Comparison of ENCODE assay signal across 8 cellular contexts in genomic region chr10:101831169-101831811, GRCh38. TPM values are rescaled to one million over a fixed set of nuclear protein-coding genes. Genes with fewer than 3 reads are reported as not detected.
A peak's percentile ranks its signal among the peaks of the same experiment; 100 is the strongest.
DNase-seq lines count a peak whose midpoint lies in the region; ATAC-seq and TF ChIP-seq lines count a peak whose summit lies in the region.

No MANE protein-coding gene starts in this region.

- peak overlapping the region; percentile 93 for H3K27ac Mint-ChIP-seq in mesothelial cell of epicardium

- TF ChIP-seq POLR2A in breast epithelium (IDR thresholded peaks at IDR 0.05), result no peak

- H3K27ac ChIP-seq in 22Rv1 (peak overlapping the region; percentile 86), breast epithelium (peak overlapping the region; percentile 74 to 82)

- no peak for TF ChIP-seq CTCF in 22Rv1 (IDR thresholded peaks at IDR 0.05)
- no peak for TF ChIP-seq CTCF in breast epithelium (IDR thresholded peaks at IDR 0.05)
- TF ChIP-seq CTCF in mesothelial cell of epicardium (IDR thresholded peaks at IDR 0.05; ENCODE audit: unreplicated experiment), result no peak

- peak; percentile 2 for ATAC-seq in HG03442 (IDR thresholded peaks at IDR 0.05; ENCODE audit: unreplicated experiment)
- no peak for ATAC-seq in GM19397 (IDR thresholded peaks at IDR 0.05; ENCODE audit: unreplicated experiment)
- ATAC-seq in GM21529 (IDR thresholded peaks at IDR 0.05; ENCODE audit: unreplicated experiment), result no peak
- no peak for ATAC-seq in HG03108 (IDR thresholded peaks at IDR 0.05; ENCODE audit: unreplicated experiment)

- peaks cover 31% of the 10 kb centered on the region for H3K4me1 Mint-ChIP-seq in mesothelial cell of epicardium

- H3K9me3 Mint-ChIP-seq in mesothelial cell of epicardium, result no peaks in the 10 kb centered on the region

- H3K36me3 ChIP-seq in breast epithelium, result no peaks in the 10 kb centered on the region

- no peaks in the 10 kb centered on the region for H3K27me3 ChIP-seq in breast epithelium

- DNase-seq in breast epithelium (ENCODE audit: low spot score in 2 of 2) (no peak), mesothelial cell of epicardium (ENCODE audit: low spot score in 2 of 2, unreplicated experiment in 2 of 2) (no peak), middle frontal gyrus (ENCODE audit: extremely low spot score, low spot score) (no peak)

- H3K36me3 Mint-ChIP-seq in mesothelial cell of epicardium, result peaks cover 4% of the 10 kb centered on the region

- no peaks in the 10 kb centered on the region for H3K4me1 ChIP-seq in breast epithelium

- H3K4me3 Mint-ChIP-seq in mesothelial cell of epicardium, result peak overlapping the region; percentile 76

- no peaks in the 10 kb centered on the region for H3K27me3 Mint-ChIP-seq in mesothelial cell of epicardium (ENCODE audit: low read depth)

- H3K9me3 ChIP-seq in breast epithelium, result no peaks in the 10 kb centered on the region

- H3K4me3 ChIP-seq in breast epithelium, result peak overlapping the region; percentile 41 to 78 (median 62)

- intact Hi-C loops in breast epithelium (cut with DNase I; ENCODE audit: low total_unique reads), result no loop called here

RNA-seq across cellular contexts. Expression of gene KCNIP2, which starts 12.3 kb away (rescaled TPM):
- 10 to 100 TPM; 11.9 to 90.4 (median 20.6) TPM for total RNA-seq in breast epithelium
- total RNA-seq in mesothelial cell of epicardium, result 6.5 to 6.9 TPM (median 6.8 TPM) in 3 replicates

RNA-seq across cellular contexts. Expression of gene OGA, which starts 13.0 kb away (rescaled TPM):
- total RNA-seq in breast epithelium (100 to 1,000 TPM; 169 to 200 (median 181) TPM), mesothelial cell of epicardium (162 to 168 TPM (median 165 TPM) in 3 replicates)

RNA-seq across cellular contexts. Expression of gene NPM3, which starts 48.0 kb away (rescaled TPM):
- total RNA-seq in breast epithelium (10 to 100 TPM; 37.3 to 61.0 (median 43.9) TPM), mesothelial cell of epicardium (42.4 to 45.6 TPM (median 45.2 TPM) in 3 replicates)

RNA-seq across cellular contexts. Expression of gene FGF8, which starts 55.4 kb away (rescaled TPM):
- not detected for total RNA-seq in breast epithelium
- not detected in 3 replicates for total RNA-seq in mesothelial cell of epicardium
